14 cellular contexts compared by ENCODE assay signal in the genomic region with DNA sequence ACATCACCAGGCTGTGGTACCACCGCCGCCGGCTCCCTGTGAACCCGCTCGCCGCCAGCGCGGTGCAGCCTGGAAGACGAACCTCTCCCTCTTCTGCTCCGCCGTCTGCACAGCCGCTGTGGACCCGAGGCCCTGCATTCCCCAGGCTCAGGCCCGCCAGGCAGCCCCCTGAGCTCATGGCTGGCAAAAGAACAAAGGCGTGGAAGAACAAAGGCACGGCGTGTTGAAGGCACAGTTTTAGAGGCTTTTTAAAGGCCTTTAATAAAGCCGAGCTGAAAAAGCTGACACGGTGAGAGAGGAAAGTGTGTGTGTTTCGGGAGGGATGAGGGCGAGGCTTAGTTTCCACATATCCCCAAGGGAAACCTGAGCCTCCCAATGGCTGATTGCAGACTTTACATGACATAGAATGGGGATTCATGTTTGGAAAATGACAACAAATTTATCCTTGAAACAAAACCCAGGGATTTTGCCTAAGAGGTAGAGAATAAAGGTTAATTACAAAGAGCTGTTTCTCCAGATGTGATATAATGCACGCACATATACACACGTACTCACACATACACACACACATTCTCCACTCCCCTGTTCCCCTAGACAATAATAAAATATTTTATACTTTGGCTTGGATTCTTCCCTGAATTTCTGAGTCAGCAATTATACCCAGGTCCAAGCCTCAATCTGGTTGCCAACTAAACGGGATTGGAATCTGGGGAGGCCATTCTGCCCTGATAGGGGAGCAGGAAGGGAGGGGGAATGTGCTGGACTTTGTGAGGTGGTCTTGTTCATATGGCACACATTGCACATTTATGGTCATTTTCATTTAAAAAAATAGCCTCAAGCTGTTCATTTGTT. TPM values are rescaled to one million over a fixed set of nuclear protein-coding genes. Genes with fewer than 3 reads are reported as not detected.
A peak's percentile ranks its signal among the peaks of the same experiment; 100 is the strongest.
DNase-seq lines count a peak whose midpoint lies in the region; ATAC-seq and TF ChIP-seq lines count a peak whose summit lies in the region.
"Had no signal": no experiment of that assay in that cellular context is flagged by ENCODE, and none has a peak within 500 bp of the region (broad histone marks: within the 10 kb centered on the region; RNA-seq: fewer than 3 reads in every experiment).

No MANE protein-coding gene starts in this region.

- peak; percentile 35 for DNase-seq in HCEC 1CT
- peak; percentile 79 for DNase-seq in astrocyte of the spinal cord (ENCODE audit: low read depth, low spot score)
- peak; percentile 36 for DNase-seq in hepatocyte (ENCODE audit: low spot score)
- DNase-seq in skeletal muscle cell (ENCODE audit: low read depth): peak; percentile 53
- DNase-seq in cerebellar nuclear complex (lab: John Stamatoyannopoulos, UW): no peak
- DNase-seq in suprapubic skin (ENCODE audit: low spot score in 2 of 2): no peak
- no peak for DNase-seq in NCI-H774 (lab: John Stamatoyannopoulos, UW)
- DNase-seq: colonic mucosa, NCI-H146, PC-9 had no signal

- no peaks in the 10 kb centered on the region for H3K9me2 ChIP-seq in hepatocyte (replicated peaks; ENCODE audit: insufficient read depth)

- H3K4me3 ChIP-seq in astrocyte of the spinal cord (ENCODE audit: low read depth, low read length) (no peak overlapping the region), hepatocyte (no peak overlapping the region), skeletal muscle cell (ENCODE audit: low read depth, low read length) (peak overlapping the region; percentile 39), suprapubic skin (no peak overlapping the region)
- H3K4me3 ChIP-seq: colonic mucosa, PC-9 had no signal

- H3K9me3 ChIP-seq in hepatocyte (ENCODE audit: low read depth): no peaks in the 10 kb centered on the region
- H3K9me3 ChIP-seq in suprapubic skin: no peaks in the 10 kb centered on the region
- H3K9me3 ChIP-seq: colonic mucosa had no signal

- TF ChIP-seq CTCF in astrocyte of the spinal cord (IDR thresholded peaks at IDR 0.05; ENCODE audit: low read depth, low read length) (no peak), hepatocyte (IDR thresholded peaks at IDR 0.05; ENCODE audit: poor library complexity) (no peak), suprapubic skin (IDR thresholded peaks at IDR 0.05) (no peak)

- no peak for TF ChIP-seq POLR2A in suprapubic skin (IDR thresholded peaks at IDR 0.05)

- in situ Hi-C loops in astrocyte of the spinal cord (cut with HindIII; ENCODE audit: low sequenced_read_pairs): no loop called here

- H3K4me1 ChIP-seq in hepatocyte (ENCODE audit: insufficient read depth) (no peaks in the 10 kb centered on the region), suprapubic skin (no peaks in the 10 kb centered on the region)
- H3K4me1 ChIP-seq: colonic mucosa had no signal

- no peak for ATAC-seq in HG02759 (IDR thresholded peaks at IDR 0.05; ENCODE audit: unreplicated experiment)
- ATAC-seq: activated T-helper 17 cell treated with anti-CD3 and anti-CD28 coated beads, Interleukin-2, amount 50 U/mL, for 72 hours; HCT116 had no signal

- H4K20me1 ChIP-seq in hepatocyte (ENCODE audit: insufficient read depth, poor library complexity, severe bottlenecking): no peaks in the 10 kb centered on the region

- peak overlapping the region; percentile 23 for H3K27ac ChIP-seq in hepatocyte
- H3K27ac ChIP-seq in suprapubic skin: no peak overlapping the region
- H3K27ac ChIP-seq: colonic mucosa, HL-60, PC-9 had no signal

- no peaks in the 10 kb centered on the region for H3K36me3 ChIP-seq in hepatocyte (replicated peaks; ENCODE audit: insufficient read depth, low read depth)
- no peaks in the 10 kb centered on the region for H3K36me3 ChIP-seq in suprapubic skin
- H3K36me3 ChIP-seq: colonic mucosa had no signal

- no peak for TF ChIP-seq EP300 in suprapubic skin (IDR thresholded peaks at IDR 0.05)

- H3K4me2 ChIP-seq in hepatocyte: peak overlapping the region; percentile 38
- H3K4me2 ChIP-seq: PC-9 had no signal

- H3K27me3 ChIP-seq in hepatocyte: no peaks in the 10 kb centered on the region
- no peaks in the 10 kb centered on the region for H3K27me3 ChIP-seq in suprapubic skin
- H3K27me3 ChIP-seq: colonic mucosa had no signal

- peak overlapping the region; percentile 39 for H2AFZ ChIP-seq in hepatocyte
- H2AFZ ChIP-seq: PC-9 had no signal

- WGBS in hepatocyte (ENCODE audit: low lambda C conversion rate, missing lambda C conversion rate): 41% methylated on average over 24 of the region's 24 CpGs
- 47% methylated on average over 15 of the region's 24 CpGs for WGBS in suprapubic skin

- H3K79me2 ChIP-seq in hepatocyte: no peaks in the 10 kb centered on the region

RNA-seq across cellular contexts. Expression of a gene that starts 39.7 kb away (rescaled TPM):
- total RNA-seq in hepatocyte: not detected in 2 replicates
- polyA plus RNA-seq in hepatocyte: 0.11 and 0.52 TPM in 2 replicates
- total RNA-seq in suprapubic skin: under 1 TPM in 1 of 4 donors, not detected in 3; 0.70 TPM
- total RNA-seq: colonic mucosa, PC-9 had no signal

RNA-seq across cellular contexts. Expression of a gene that starts 47.9 kb away (rescaled TPM):
- total RNA-seq in hepatocyte (2.2 and 3.8 TPM in 2 replicates), suprapubic skin (1 to 10 TPM in 1 of 4 donors, under 1 TPM in 1, not detected in 2; 0.17 to 1.3 TPM)
- 2.6 and 4.8 TPM in 2 replicates for polyA plus RNA-seq in hepatocyte
- total RNA-seq: activated T-helper 17 cell treated with anti-CD3 and anti-CD28 coated beads, Interleukin-2, amount 50 U/mL, for 72 hours had no signal

Comparison
In these comparisons a context has a peak if more than half of its experiments do, and no peak if none do; other contexts are left out.
1. DNase-seq: peak in HCEC 1CT (single experiment), astrocyte of the spinal cord (single experiment), hepatocyte (single experiment) and skeletal muscle cell (single experiment); none in cerebellar nuclear complex (0 of 2), suprapubic skin (0 of 2) and NCI-H774 (single experiment).